Comparison of ENCODE assay signal across 35 cellular contexts in the genomic region with DNA sequence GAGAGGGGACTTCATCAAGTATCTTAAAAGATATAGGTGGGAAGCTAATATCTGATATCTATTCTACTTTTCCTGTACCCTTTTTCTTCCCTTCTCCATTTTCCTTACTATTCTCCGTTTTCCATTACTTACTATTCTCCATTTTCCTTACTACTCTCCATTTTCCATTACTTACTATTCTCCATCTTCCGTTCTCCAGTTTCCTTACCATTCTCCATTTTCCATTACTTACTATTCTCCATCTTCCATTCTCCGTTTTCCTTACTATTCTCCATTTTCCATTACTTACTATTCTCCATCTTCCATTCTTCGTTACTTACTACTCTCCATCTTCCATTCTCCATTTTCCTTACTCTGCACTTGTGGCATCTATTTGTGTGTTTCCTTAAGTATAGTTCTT. TPM values are rescaled to one million over a fixed set of nuclear protein-coding genes. Genes with fewer than 3 reads are reported as not detected.
"Had no signal": no experiment of that assay in that cellular context is flagged by ENCODE, and none has a peak within 500 bp of the region (broad histone marks: within the 10 kb centered on the region; RNA-seq: fewer than 3 reads in every experiment).

No MANE protein-coding gene starts in this region.

- H3K27me3 ChIP-seq: MG63, SJSA1 had no signal

- H3K36me3 ChIP-seq: MG63, SJSA1 had no signal

- FAIRE-seq: RCC 7860 had no signal

- H3K4me3 ChIP-seq: MG63, PC-9, SJSA1 had no signal

- H3K4me1 ChIP-seq: SJSA1 had no signal

- H3K4me2 ChIP-seq: PC-9, SK-N-SH had no signal

- H3K9me3 ChIP-seq: MG63, SJSA1, SK-N-SH had no signal

- ATAC-seq: Panc1, Right ventricle myocardium inferior had no signal

- H3K27ac ChIP-seq: PC-9, RWPE1, SJSA1 had no signal

- H2AFZ ChIP-seq: PC-9 had no signal

- H3K9ac ChIP-seq: SK-N-SH had no signal

- DNase-seq: Kasumi-1, MG63, NCI-H1048, NCI-H1092 treated with DMSO at 0.1 percent for 48 hours, NCI-H1105 treated with DMSO at 0.1 percent for 48 hours, NCI-H1417, NCI-H1436, NCI-H146, NCI-H1694, NCI-H187, NCI-H1930, NCI-H2029 treated with DMSO at 0.1 percent for 48 hours, NCI-H2081 treated with DMSO at 0.1 percent for 48 hours, NCI-H2107, NCI-H2171, NCI-H226, NCI-H446 treated with DMSO at 0.1 percent for 48 hours, NCI-H510A, NCI-H524, NCI-H526, NCI-H69, NCI-H748 treated with DMSO at 0.1 percent for 48 hours, NCI-H82, SHP77, SIG-M5, SK-N-SH, SW 1271 had no signal

RNA-seq across cellular contexts. Expression of a gene that starts 39.3 kb away (rescaled TPM):
- total RNA-seq: OCI-LY7, RPMI7951, SJSA1 had no signal
- polyA plus RNA-seq: SK-N-SH had no signal
